8 cellular contexts compared by ENCODE assay signal in genomic region chr2:217713395-217714267, GRCh38.
DNase-seq lines count a peak whose midpoint lies in the region; ATAC-seq and TF ChIP-seq lines count a peak whose summit lies in the region.

No MANE protein-coding gene starts in this region.

- no peaks in the 10 kb centered on the region for H3K9me3 Mint-ChIP-seq in naive thymus-derived CD4-positive, alpha-beta T cell

- H3K27ac ChIP-seq in Peyer's patch (peak overlapping the region; percentile 13 to 59 (median 46)), fibroblast of lung (ENCODE audit: insufficient read depth, low read length) (no peak overlapping the region)
- H3K27ac ChIP-seq in naive thymus-derived CD4-positive, alpha-beta T cell (ENCODE audit: low read depth, low read length): no peak overlapping the region

- no peaks in the 10 kb centered on the region for H4K20me1 ChIP-seq in fibroblast of lung (ENCODE audit: control insufficient read depth, extremely low read depth, insufficient read depth, low read length)

- H3K4me3 ChIP-seq in Peyer's patch (no peak overlapping the region), fibroblast of lung (replicated peaks in 1 of 4; ENCODE audit: control extremely low read depth in 1 of 4, insufficient read depth in 1 of 4, low read depth in 3 of 4, low read length in 4 of 4) (no peak overlapping the region)
- no peak overlapping the region for H3K4me3 ChIP-seq in naive thymus-derived CD4-positive, alpha-beta T cell (ENCODE audit: low read length)

- H3K27me3 ChIP-seq in Peyer's patch (no peaks in the 10 kb centered on the region), fibroblast of lung (ENCODE audit: control insufficient read depth, insufficient read depth, low read length) (no peaks in the 10 kb centered on the region)
- no peaks in the 10 kb centered on the region for H3K27me3 ChIP-seq in naive thymus-derived CD4-positive, alpha-beta T cell (ENCODE audit: control insufficient read depth in 2 of 2, insufficient read depth in 2 of 2, low read length in 2 of 2)

- POLR2A ChIA-PET in naive thymus-derived CD4-positive, alpha-beta T cell (lab: Charles Lee): interaction anchor here (0.5 kb wide), 1 partner anchor 35 kb away, joined by 4 read pairs; no protein-coding TSS in a partner anchor

- peak; percentile 84 for ATAC-seq in naive thymus-derived CD4-positive, alpha-beta T cell
- ATAC-seq in GM19397 (IDR thresholded peaks at IDR 0.05; ENCODE audit: unreplicated experiment): no peak

- intact Hi-C loops in naive thymus-derived CD4-positive, alpha-beta T cell (cut with micrococcal nuclease): loop anchor here (1.0 to 5.0 kb wide), 9 partner anchors 43 to 1196 kb away; no protein-coding TSS in a partner anchor

- CTCF ChIA-PET in naive thymus-derived CD4-positive, alpha-beta T cell (lab: Charles Lee): interaction anchor here (0.5 to 4.4 kb wide), 12 partner anchors 9 to 1030 kb away, joined by 3 to 27 read pairs (median 4); no protein-coding TSS in a partner anchor

- no peak overlapping the region for H3K27ac Mint-ChIP-seq in naive thymus-derived CD4-positive, alpha-beta T cell

- H3K9ac ChIP-seq in fibroblast of lung (ENCODE audit: insufficient read depth, low read length): no peak overlapping the region

- H3K4me1 ChIP-seq in Peyer's patch (peaks cover 0 to 13% (median 0%) of the 10 kb centered on the region in 4 donors), fibroblast of lung (ENCODE audit: control insufficient read depth, extremely low read depth, insufficient read depth, low read length) (peaks cover 11% of the 10 kb centered on the region)
- peaks cover 0 to 3% of the 10 kb centered on the region in 2 donors for H3K4me1 ChIP-seq in naive thymus-derived CD4-positive, alpha-beta T cell (ENCODE audit: control insufficient read depth in 2 of 2, insufficient read depth in 2 of 2, low read length in 2 of 2)

- no peak overlapping the region for H3K4me3 Mint-ChIP-seq in naive thymus-derived CD4-positive, alpha-beta T cell

- no peak for TF ChIP-seq POLR2A in Peyer's patch (IDR thresholded peaks at IDR 0.05)

- H3K4me2 ChIP-seq in fibroblast of lung (ENCODE audit: extremely low read depth, insufficient read depth, low read length): no peak overlapping the region

- H3K9me3 ChIP-seq in Peyer's patch: no peaks in the 10 kb centered on the region
- H3K9me3 ChIP-seq in fibroblast of lung (ENCODE audit: control insufficient read depth, insufficient read depth, low read depth, low read length): no peaks in the 10 kb centered on the region
- no peaks in the 10 kb centered on the region for H3K9me3 ChIP-seq in naive thymus-derived CD4-positive, alpha-beta T cell (ENCODE audit: control insufficient read depth in 2 of 3, low read length in 3 of 3)

- H3K36me3 Mint-ChIP-seq in naive thymus-derived CD4-positive, alpha-beta T cell: no peaks in the 10 kb centered on the region

- H3K27me3 Mint-ChIP-seq in naive thymus-derived CD4-positive, alpha-beta T cell: peaks cover 0 to 7% (median 4%) of the 10 kb centered on the region in 5 donors

- peak overlapping the region; percentile 45 for H2AFZ ChIP-seq in fibroblast of lung (ENCODE audit: low read length)

- TF ChIP-seq CTCF in GM12873 (IDR thresholded peaks at IDR 0.05; ENCODE audit: insufficient read depth, low read depth, low read length, missing control alignments): peak; percentile 98
- TF ChIP-seq CTCF in Peyer's patch (IDR thresholded peaks at IDR 0.05): peak; percentile 64 to 90 (median 80)
- TF ChIP-seq CTCF in fibroblast of lung (conservative IDR thresholded peaks at IDR 0.05 in 1 of 2, IDR thresholded peaks at IDR 0.05 in 1 of 2; ENCODE audit: low read depth in 1 of 2, low read length in 2 of 2): peak; percentile 94 to 98

- H3K79me2 ChIP-seq in fibroblast of lung (ENCODE audit: control insufficient read depth, insufficient read depth, low read length): no peaks in the 10 kb centered on the region

- DNase-seq in KG1 (lab: John Stamatoyannopoulos, UW): peak; percentile 24
- DNase-seq in Peyer's patch: peak; percentile 48 to 88 (median 78)
- DNase-seq in activated T-cell treated with anti-CD3 and anti-CD28 coated beads, Interleukin-2, amount 50 U/mL, for 48 hours: peak; percentile 83 to 87
- DNase-seq in fibroblast of lung (ENCODE audit: low read depth in 2 of 2): peak; percentile 58 to 68
- DNase-seq in naive thymus-derived CD4-positive, alpha-beta T cell: peak; percentile 42 to 77 (median 66)
- peak; percentile 25 to 59 for DNase-seq in stimulated activated CD8-positive, alpha-beta memory T cell treated with anti-CD3 and anti-CD28 coated beads, Interleukin-7, amount 100 ng/mL, for 48 hours (ENCODE audit: extremely low read depth in 1 of 2, low read depth in 1 of 2)

- peaks cover 0 to 13% (median 5%) of the 10 kb centered on the region in 7 donors for H3K4me1 Mint-ChIP-seq in naive thymus-derived CD4-positive, alpha-beta T cell

- H3K36me3 ChIP-seq in Peyer's patch (no peaks in the 10 kb centered on the region), fibroblast of lung (ENCODE audit: control insufficient read depth, insufficient read depth, low read length) (no peaks in the 10 kb centered on the region)
- H3K36me3 ChIP-seq in naive thymus-derived CD4-positive, alpha-beta T cell (ENCODE audit: control insufficient read depth in 2 of 3, insufficient read depth in 3 of 3, low read length in 3 of 3): no peaks in the 10 kb centered on the region

Comparison
In these comparisons a context has a peak if more than half of its experiments do, and no peak if none do; other contexts are left out.
1. DNase-seq: peak in every context shown above with its lines; median percentile 85 in activated T-cell treated with anti-CD3 and anti-CD28 coated beads, Interleukin-2, amount 50 U/mL, for 48 hours; 78 in Peyer's patch; 66 in naive thymus-derived CD4-positive, alpha-beta T cell; 63 in fibroblast of lung; 42 in stimulated activated CD8-positive, alpha-beta memory T cell treated with anti-CD3 and anti-CD28 coated beads, Interleukin-7, amount 100 ng/mL, for 48 hours; 24 in KG1.
2. H3K27ac ChIP-seq: peak in Peyer's patch (4 of 4); none in fibroblast of lung (single experiment) and naive thymus-derived CD4-positive, alpha-beta T cell (single experiment).
3. Peak in every context shown above with its lines, with median percentiles within 50 percentile points of each other: CTCF ChIP-seq.